Comparison of ENCODE assay signal across 18 cellular contexts in the genomic region with DNA sequence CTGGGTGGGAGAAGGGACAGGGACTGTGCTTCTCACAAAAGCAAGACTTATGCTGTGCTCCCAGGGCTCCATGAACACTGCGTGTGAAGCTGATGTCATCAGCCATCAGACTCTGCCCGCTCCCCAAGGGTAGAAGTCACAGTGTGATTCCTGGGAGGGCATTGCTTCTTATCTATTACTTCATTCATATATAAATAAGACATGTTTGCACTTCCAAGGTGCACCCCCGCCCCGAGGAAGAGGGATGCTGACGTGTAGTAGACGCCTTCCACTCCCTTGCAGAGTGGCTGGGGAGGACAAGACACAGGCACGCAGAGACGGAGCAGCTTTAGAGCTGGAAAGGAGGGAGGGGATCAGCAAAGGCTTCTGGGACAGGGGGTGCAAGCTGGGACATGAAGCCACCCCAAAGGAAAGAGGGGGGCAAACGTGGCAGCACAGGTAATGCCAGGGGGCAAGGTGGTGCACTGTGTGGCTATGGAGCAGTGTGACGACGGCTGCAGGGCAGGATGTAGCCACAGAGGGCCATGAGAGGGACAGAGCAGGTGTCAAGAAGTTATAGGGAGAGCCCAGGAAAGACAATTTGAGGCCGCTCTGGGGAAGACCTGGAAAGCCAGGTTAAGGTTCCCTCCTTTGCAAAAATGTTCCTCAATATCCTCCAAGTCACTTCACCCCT.
"Had no signal": no experiment of that assay in that cellular context is flagged by ENCODE, and none has a peak within 500 bp of the region (broad histone marks: within the 10 kb centered on the region; RNA-seq: fewer than 3 reads in every experiment).

No MANE protein-coding gene starts in this region.

- H3K36me3 ChIP-seq: ovary, tibial artery, vagina had no signal

- H3K27me3 ChIP-seq: ovary, tibial artery, vagina had no signal

- H3K27ac ChIP-seq: epithelial cell of prostate, vagina had no signal

- H3K4me3 ChIP-seq: lung, ovary, skin epidermis, tibial artery, vagina had no signal

- H3K36me3 Mint-ChIP-seq: activated CD8-positive, alpha-beta memory T cell treated with anti-CD3 and anti-CD28 coated beads, Interleukin-2, amount 10 ng/mL, durations not matched to agents 7 days and 5 days; immature natural killer cell; natural killer cell treated with Interleukin-12 subunit alpha and Interleukin-12 subunit beta and Interleukin-15 and Interleukin-18, amount 100 ng/mL, for 72 hours had no signal

- DNase-seq: activated CD4-positive, alpha-beta T cell treated with anti-CD3 and anti-CD28 coated beads, Interleukin-2, amount 50 U/mL, for 4 hours; activated CD4-positive, CD25-positive, alpha-beta regulatory T cell treated with anti-CD3 and anti-CD28 coated beads, Interleukin-2, amount 50 U/mL, for 72 hours; activated CD8-positive, alpha-beta memory T cell treated with anti-CD3 and anti-CD28 coated beads, Interleukin-2, amount 10 ng/mL, durations not matched to agents 7 days and 5 days; activated effector memory CD4-positive, alpha-beta T cell treated with anti-CD3 and anti-CD28 coated beads, Interleukin-2, amount 50 U/mL, for 16 hours; activated T-cell treated with anti-CD3 and anti-CD28 coated beads, Interleukin-2, amount 50 U/mL, for 4 hours; amniotic stem cell; effector CD8-positive, alpha-beta T cell; immature natural killer cell; left colon; ovary; T-helper 9 cell had no signal

- H3K27me3 Mint-ChIP-seq: activated CD8-positive, alpha-beta memory T cell treated with anti-CD3 and anti-CD28 coated beads, Interleukin-2, amount 10 ng/mL, durations not matched to agents 7 days and 5 days had no signal

- H3K4me3 Mint-ChIP-seq: activated CD8-positive, alpha-beta memory T cell treated with anti-CD3 and anti-CD28 coated beads, Interleukin-2, amount 10 ng/mL, durations not matched to agents 7 days and 5 days; activated T-cell treated with anti-CD3 and anti-CD28 coated beads, Interleukin-2, amount 50 U/mL, for 4 hours; immature natural killer cell; natural killer cell treated with Interleukin-12 subunit alpha and Interleukin-12 subunit beta and Interleukin-15 and Interleukin-18, amount 100 ng/mL, for 72 hours had no signal

- ATAC-seq: activated CD8-positive, alpha-beta memory T cell treated with anti-CD3 and anti-CD28 coated beads, Interleukin-2, amount 10 ng/mL, durations not matched to agents 7 days and 5 days; activated naive CD4-positive, alpha-beta T cell treated with anti-CD3 and anti-CD28 coated beads, Interleukin-2, amount 50 U/mL, for 72 hours; activated T-cell treated with anti-CD3 and anti-CD28 coated beads, Interleukin-2, amount 50 U/mL, for 4 hours; left colon; natural killer cell treated with Interleukin-12 subunit alpha and Interleukin-12 subunit beta and Interleukin-15 and Interleukin-18, amount 100 ng/mL, for 72 hours had no signal

- H3K27ac Mint-ChIP-seq: activated CD8-positive, alpha-beta memory T cell treated with anti-CD3 and anti-CD28 coated beads, Interleukin-2, amount 10 ng/mL, durations not matched to agents 7 days and 5 days; activated naive CD4-positive, alpha-beta T cell treated with anti-CD3 and anti-CD28 coated beads, Interleukin-2, amount 50 U/mL, for 72 hours; immature natural killer cell; natural killer cell treated with Interleukin-12 subunit alpha and Interleukin-12 subunit beta and Interleukin-15 and Interleukin-18, amount 100 ng/mL, for 72 hours had no signal

- H3K9me3 Mint-ChIP-seq: activated T-cell treated with anti-CD3 and anti-CD28 coated beads, Interleukin-2, amount 50 U/mL, for 4 hours; immature natural killer cell had no signal

- H3K9me3 ChIP-seq: ovary, vagina had no signal
